ENCODE assay signal across 1 cellular context in the genomic region with DNA sequence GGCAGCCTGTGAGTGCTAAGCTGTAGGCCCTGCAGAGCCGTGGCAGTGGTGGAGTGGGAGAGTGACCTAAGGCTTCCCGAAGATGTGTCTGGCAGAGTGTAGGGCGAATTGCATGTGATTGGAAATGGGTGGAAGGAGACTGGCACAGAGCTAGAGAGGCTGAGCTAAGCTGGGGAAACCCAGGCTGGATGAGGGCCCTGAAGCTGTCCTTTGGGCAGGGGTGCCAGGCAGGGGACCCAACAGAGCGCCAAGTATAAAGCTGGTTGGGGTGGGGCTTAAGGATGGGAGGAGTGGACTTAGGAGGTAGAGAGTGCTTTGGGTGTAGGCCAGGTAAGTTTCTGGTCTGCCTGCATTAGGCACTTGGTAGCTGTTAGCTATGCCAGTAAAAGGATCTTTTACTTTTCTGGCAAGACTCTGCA.
TF ChIP-seq lines count a peak whose summit lies in the region.

No MANE protein-coding gene starts in this region.

TF ChIP-seq in SK-N-SH, 30 proteins besides CTCF, POLR2A, EP300 and RAD21 (continued from another document):
- TF ChIP-seq, protein P1, sequence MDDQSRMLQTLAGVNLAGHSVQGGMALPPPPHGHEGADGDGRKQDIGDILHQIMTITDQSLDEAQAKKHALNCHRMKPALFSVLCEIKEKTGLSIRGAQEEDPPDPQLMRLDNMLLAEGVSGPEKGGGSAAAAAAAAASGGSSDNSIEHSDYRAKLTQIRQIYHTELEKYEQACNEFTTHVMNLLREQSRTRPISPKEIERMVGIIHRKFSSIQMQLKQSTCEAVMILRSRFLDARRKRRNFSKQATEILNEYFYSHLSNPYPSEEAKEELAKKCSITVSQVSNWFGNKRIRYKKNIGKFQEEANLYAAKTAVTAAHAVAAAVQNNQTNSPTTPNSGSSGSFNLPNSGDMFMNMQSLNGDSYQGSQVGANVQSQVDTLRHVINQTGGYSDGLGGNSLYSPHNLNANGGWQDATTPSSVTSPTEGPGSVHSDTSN (IDR thresholded peaks at IDR 0.05), result no peak
TF ChIP-seq in SK-N-SH: peak in this region for 0.
